1 cellular context compared by ENCODE assay signal in the genomic region with DNA sequence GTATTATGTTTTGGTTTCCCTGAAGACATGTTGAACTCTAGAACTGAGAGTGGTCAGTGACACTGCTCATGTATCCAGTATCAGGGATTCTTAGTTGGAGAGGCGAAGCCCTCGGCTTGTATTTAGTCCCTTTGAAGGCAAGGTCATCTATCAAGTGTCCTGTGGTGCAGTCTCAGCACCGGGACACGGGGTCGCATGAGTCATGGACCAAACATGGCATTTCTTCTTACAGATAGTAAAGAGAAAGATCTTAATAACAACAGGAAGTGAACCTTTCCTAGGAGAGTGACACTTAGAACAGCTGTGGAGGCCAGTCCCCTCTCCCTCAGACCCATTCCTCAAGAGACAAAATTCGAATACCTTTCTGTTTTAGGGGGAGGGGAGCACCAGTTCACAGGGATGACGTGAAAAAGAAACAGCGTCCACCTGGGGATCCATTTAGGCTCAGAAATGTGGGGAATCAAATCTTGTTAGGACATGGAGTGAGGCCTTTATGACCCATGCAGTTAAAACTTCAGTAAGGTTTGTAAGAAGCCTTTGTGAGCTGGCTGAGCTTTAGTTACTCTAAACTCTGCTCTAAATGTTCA.
TF ChIP-seq lines count a peak whose summit lies in the region.

No MANE protein-coding gene starts in this region.

TF ChIP-seq in K562, 482 proteins besides CTCF, POLR2A, EP300 and RAD21 (continued from another document and continues in another):
- TF ChIP-seq, protein P1, sequence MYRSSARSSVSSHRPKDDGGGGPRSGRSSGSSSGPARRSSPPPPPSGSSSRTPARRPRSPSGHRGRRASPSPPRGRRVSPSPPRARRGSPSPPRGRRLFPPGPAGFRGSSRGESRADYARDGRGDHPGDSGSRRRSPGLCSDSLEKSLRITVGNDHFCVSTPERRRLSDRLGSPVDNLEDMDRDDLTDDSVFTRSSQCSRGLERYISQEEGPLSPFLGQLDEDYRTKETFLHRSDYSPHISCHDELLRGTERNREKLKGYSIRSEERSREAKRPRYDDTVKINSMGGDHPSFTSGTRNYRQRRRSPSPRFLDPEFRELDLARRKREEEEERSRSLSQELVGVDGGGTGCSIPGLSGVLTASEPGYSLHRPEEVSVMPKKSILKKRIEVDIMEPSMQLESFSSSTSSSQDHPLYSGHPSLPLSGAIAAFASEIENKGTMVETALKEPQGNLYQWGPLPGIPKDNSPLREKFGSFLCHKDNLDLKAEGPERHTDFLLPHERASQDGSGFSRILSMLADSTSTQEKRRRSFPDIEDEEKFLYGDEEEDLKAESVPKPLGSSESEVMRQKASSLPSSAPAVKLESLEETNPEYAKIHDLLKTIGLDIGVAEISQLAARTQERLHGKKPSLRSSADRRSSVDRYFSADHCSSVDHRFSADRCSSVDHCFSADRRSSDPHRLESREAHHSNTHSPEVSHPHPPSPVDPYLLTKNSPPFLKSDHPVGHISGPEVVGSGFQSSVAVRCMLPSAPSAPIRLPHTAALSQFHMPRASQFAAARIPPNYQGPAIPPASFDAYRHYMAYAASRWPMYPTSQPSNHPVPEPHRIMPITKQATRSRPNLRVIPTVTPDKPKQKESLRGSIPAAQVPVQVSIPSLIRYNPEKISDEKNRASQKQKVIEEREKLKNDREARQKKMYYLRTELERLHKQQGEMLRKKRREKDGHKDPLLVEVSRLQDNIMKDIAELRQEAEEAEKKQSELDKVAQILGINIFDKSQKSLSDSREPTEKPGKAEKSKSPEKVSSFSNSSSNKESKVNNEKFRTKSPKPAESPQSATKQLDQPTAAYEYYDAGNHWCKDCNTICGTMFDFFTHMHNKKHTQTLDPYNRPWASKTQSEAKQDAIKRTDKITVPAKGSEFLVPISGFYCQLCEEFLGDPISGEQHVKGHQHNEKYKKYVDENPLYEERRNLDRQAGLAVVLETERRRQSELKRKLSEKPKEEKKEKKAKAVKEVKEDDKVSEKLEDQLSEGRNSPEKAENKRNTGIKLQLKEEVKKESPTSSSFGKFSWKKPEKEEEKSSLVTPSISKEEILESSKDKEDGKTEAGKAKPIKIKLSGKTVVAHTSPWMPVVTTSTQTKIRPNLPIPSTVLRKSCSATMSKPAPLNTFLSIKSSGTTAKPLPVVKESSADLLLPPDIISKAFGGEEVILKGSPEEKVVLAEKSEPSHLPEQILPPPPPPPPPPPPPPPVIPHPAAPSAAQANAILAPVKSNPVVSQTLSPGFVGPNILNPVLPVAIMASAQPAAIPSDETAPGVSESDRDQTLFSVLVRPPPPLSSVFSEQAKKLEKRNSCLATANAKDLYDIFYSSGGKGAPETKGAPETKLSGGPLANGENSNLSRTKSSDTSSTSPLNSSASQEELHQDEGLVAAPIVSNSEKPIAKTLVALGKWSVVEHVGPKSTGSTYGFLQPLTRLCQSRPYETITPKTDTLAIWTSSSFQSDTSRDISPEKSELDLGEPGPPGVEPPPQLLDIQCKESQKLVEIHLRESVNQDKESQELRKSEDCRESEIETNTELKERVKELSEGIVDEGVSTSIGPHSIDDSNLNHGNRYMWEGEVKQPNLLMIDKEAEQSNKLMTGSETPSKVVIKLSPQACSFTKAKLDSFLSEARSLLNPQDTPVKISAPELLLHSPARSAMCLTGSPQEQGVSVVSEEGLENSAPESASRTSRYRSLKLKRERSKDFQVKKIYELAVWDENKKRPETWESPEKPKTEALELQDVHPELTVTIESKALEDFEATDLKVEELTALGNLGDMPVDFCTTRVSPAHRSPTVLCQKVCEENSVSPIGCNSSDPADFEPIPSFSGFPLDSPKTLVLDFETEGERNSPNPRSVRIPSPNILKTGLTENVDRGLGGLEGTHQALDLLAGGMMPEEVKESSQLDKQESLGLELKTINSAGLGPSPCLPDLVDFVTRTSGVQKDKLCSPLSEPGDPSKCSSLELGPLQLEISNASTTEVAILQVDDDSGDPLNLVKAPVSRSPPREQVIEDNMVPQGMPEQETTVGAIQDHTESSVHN (IDR thresholded peaks at IDR 0.05; ENCODE audit: borderline replicate concordance in 1 of 2, low read depth in 1 of 2) = no peak
- no peak for TF ChIP-seq PCBP1 (IDR thresholded peaks at IDR 0.05; ENCODE audit: low read depth, low read length, poor library complexity, severe bottlenecking)
- peak in 1 of 2 experiments; percentile 68; a peak in 2 of 4 replicates for TF ChIP-seq TRIM24 (IDR thresholded peaks at IDR 0.05)
- TF ChIP-seq MAFG (tag; conservative IDR thresholded peaks at IDR 0.05) = 0 out of 2 replicates have a peak, but pooled peaks have one; percentile 39
- peak; percentile 98 for TF ChIP-seq DACH1 (IDR thresholded peaks at IDR 0.05; ENCODE audit: partially characterized antibody)
- no peak for TF ChIP-seq ATF1 (CRISPR knock-in tag; IDR thresholded peaks at IDR 0.05)
- peak; percentile 72 for TF ChIP-seq ATF1 (tag; IDR thresholded peaks at IDR 0.05)
- no peak for TF ChIP-seq FUS (optimal IDR thresholded peaks at IDR 0.05; ENCODE audit: low read depth, low read length)
- TF ChIP-seq CREB1 (IDR thresholded peaks at IDR 0.05) = peak; percentile 53; the same call in 1 of the 2 replicates
- TF ChIP-seq CREB1 (CRISPR knock-in tag; IDR thresholded peaks at IDR 0.05) = no peak
- TF ChIP-seq, protein P2, sequence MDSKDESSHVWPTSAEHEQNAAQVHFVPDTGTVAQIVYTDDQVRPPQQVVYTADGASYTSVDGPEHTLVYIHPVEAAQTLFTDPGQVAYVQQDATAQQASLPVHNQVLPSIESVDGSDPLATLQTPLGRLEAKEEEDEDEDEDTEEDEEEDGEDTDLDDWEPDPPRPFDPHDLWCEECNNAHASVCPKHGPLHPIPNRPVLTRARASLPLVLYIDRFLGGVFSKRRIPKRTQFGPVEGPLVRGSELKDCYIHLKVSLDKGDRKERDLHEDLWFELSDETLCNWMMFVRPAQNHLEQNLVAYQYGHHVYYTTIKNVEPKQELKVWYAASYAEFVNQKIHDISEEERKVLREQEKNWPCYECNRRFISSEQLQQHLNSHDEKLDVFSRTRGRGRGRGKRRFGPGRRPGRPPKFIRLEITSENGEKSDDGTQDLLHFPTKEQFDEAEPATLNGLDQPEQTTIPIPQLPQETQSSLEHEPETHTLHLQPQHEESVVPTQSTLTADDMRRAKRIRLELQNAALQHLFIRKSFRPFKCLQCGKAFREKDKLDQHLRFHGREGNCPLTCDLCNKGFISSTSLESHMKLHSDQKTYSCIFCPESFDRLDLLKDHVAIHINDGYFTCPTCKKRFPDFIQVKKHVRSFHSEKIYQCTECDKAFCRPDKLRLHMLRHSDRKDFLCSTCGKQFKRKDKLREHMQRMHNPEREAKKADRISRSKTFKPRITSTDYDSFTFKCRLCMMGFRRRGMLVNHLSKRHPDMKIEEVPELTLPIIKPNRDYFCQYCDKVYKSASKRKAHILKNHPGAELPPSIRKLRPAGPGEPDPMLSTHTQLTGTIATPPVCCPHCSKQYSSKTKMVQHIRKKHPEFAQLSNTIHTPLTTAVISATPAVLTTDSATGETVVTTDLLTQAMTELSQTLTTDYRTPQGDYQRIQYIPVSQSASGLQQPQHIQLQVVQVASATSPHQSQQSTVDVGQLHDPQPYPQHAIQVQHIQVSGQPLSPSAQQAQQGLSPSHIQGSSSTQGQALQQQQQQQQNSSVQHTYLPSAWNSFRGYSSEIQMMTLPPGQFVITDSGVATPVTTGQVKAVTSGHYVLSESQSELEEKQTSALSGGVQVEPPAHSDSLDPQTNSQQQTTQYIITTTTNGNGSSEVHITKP (IDR thresholded peaks at IDR 0.05; ENCODE audit: partially characterized antibody) = peak; percentile 50
- peak in 1 of 2 experiments; percentile 48; a peak in 2 of 4 replicates for TF ChIP-seq ARNT (IDR thresholded peaks at IDR 0.05)
- no peak for TF ChIP-seq ZNF212 (CRISPR knock-in tag; IDR thresholded peaks at IDR 0.05)
- TF ChIP-seq HNRNPUL1 (IDR thresholded peaks at IDR 0.05; ENCODE audit: low read length) = no peak
- 0 out of 2 replicates have a peak, but pooled peaks have one; percentile 16 for TF ChIP-seq ZNF384 (IDR thresholded peaks at IDR 0.05; ENCODE audit: low read depth, low read length)
- peak; percentile 68 for TF ChIP-seq POLR2AphosphoS5 (IDR thresholded peaks at IDR 0.05; ENCODE audit: control insufficient read depth, insufficient read depth, low read depth, low read length)
- TF ChIP-seq ZNF232 (CRISPR knock-in tag; IDR thresholded peaks at IDR 0.05) = no peak
- TF ChIP-seq JUN (IDR thresholded peaks at IDR 0.05; ENCODE audit: borderline replicate concordance, low read depth, low read length) = peak; percentile 97
- peak; percentile 63; the same call in 1 of the 2 replicates for TF ChIP-seq JUN (CRISPR knock-in tag; IDR thresholded peaks at IDR 0.05; ENCODE audit: borderline replicate concordance)
- TF ChIP-seq NBN (IDR thresholded peaks at IDR 0.05; ENCODE audit: low read depth) = peak; percentile 81; the same call in 1 of the 2 replicates
- no peak for TF ChIP-seq MCM5 (IDR thresholded peaks at IDR 0.05; ENCODE audit: low read depth)
- peak; percentile 98 for TF ChIP-seq MEIS2 (IDR thresholded peaks at IDR 0.05; ENCODE audit: partially characterized antibody)
- TF ChIP-seq RBM14 (IDR thresholded peaks at IDR 0.05; ENCODE audit: borderline replicate concordance, insufficient read depth, low read depth, low read length) = no peak
- no peak for TF ChIP-seq CCAR2 (IDR thresholded peaks at IDR 0.05; ENCODE audit: low read depth, low read length)
- TF ChIP-seq, protein P3, sequence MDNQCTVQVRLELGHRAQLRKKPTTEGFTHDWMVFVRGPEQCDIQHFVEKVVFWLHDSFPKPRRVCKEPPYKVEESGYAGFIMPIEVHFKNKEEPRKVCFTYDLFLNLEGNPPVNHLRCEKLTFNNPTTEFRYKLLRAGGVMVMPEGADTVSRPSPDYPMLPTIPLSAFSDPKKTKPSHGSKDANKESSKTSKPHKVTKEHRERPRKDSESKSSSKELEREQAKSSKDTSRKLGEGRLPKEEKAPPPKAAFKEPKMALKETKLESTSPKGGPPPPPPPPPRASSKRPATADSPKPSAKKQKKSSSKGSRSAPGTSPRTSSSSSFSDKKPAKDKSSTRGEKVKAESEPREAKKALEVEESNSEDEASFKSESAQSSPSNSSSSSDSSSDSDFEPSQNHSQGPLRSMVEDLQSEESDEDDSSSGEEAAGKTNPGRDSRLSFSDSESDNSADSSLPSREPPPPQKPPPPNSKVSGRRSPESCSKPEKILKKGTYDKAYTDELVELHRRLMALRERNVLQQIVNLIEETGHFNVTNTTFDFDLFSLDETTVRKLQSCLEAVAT (IDR thresholded peaks at IDR 0.05) = peak; percentile 16 to 76; a peak in 3 of 4 replicates
- TF ChIP-seq ZFP36 (IDR thresholded peaks at IDR 0.05; ENCODE audit: low read depth, low read length, partially characterized antibody) = no peak
- TF ChIP-seq, protein P4, sequence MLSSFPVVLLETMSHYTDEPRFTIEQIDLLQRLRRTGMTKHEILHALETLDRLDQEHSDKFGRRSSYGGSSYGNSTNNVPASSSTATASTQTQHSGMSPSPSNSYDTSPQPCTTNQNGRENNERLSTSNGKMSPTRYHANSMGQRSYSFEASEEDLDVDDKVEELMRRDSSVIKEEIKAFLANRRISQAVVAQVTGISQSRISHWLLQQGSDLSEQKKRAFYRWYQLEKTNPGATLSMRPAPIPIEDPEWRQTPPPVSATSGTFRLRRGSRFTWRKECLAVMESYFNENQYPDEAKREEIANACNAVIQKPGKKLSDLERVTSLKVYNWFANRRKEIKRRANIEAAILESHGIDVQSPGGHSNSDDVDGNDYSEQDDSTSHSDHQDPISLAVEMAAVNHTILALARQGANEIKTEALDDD (IDR thresholded peaks at IDR 0.05) = peak; percentile 76; the same call in 1 of the 2 replicates
- TF ChIP-seq RNF2 (IDR thresholded peaks at IDR 0.05) = peak; percentile 96
- peak; percentile 76; the same call in 1 of the 2 replicates for TF ChIP-seq DMBX1 (CRISPR knock-in tag; IDR thresholded peaks at IDR 0.05; ENCODE audit: borderline replicate concordance)
- TF ChIP-seq FOSL1 (tag; conservative IDR thresholded peaks at IDR 0.05) = peak; percentile 98
- TF ChIP-seq KLF6 (CRISPR knock-in tag; IDR thresholded peaks at IDR 0.05; ENCODE audit: borderline replicate concordance) = 0 out of 2 replicates have a peak, but pooled peaks have one; percentile 3
- TF ChIP-seq, protein P5, sequence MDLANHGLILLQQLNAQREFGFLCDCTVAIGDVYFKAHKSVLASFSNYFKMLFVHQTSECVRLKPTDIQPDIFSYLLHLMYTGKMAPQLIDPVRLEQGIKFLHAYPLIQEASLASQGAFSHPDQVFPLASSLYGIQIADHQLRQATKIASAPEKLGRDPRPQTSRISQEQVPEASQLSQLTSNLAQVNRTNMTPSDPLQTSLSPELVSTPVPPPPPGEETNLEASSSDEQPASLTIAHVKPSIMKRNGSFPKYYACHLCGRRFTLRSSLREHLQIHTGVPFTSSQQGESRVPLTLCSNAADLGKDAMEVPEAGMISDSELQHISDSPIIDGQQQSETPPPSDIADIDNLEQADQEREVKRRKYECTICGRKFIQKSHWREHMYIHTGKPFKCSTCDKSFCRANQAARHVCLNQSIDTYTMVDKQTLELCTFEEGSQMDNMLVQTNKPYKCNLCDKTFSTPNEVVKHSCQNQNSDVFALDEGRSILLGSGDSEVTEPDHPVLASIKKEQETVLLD (IDR thresholded peaks at IDR 0.05) = peak; percentile 24; the same call in 1 of the 2 replicates
- TF ChIP-seq ZSCAN32 (CRISPR knock-in tag; IDR thresholded peaks at IDR 0.05) = no peak
- TF ChIP-seq, protein P6, sequence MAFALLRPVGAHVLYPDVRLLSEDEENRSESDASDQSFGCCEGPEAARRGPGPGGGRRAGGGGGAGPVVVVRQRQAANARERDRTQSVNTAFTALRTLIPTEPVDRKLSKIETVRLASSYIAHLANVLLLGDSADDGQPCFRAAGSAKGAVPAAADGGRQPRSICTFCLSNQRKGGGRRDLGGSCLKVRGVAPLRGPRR (CRISPR knock-in tag; IDR thresholded peaks at IDR 0.05) = no peak
- peak; percentile 40; the same call in 1 of the 2 replicates for TF ChIP-seq ZNF589 (CRISPR knock-in tag; IDR thresholded peaks at IDR 0.05; ENCODE audit: low read depth)
